ENCODE assay signal across 10 cellular contexts in genomic region chr20:50259705-50260479, GRCh38.
DNase-seq lines count a peak whose midpoint lies in the region; ATAC-seq and TF ChIP-seq lines count a peak whose summit lies in the region.
"Had no signal": no experiment of that assay in that cellular context is flagged by ENCODE, and none has a peak within 500 bp of the region (broad histone marks: within the 10 kb centered on the region; RNA-seq: fewer than 3 reads in every experiment).

No MANE protein-coding gene starts in this region.

- H3K4me2 ChIP-seq in BLaER1 = peak overlapping the region; percentile 45

- H3K36me3 ChIP-seq in BLaER1 = no peaks in the 10 kb centered on the region
- H3K36me3 ChIP-seq: SJSA1 had no signal

- ATAC-seq in HG02571 (IDR thresholded peaks at IDR 0.05; ENCODE audit: unreplicated experiment) = no peak
- ATAC-seq in HG03135 (IDR thresholded peaks at IDR 0.05; ENCODE audit: unreplicated experiment) = no peak

- H3K27me3 Mint-ChIP-seq in nephron (ENCODE audit: low read depth) = peaks cover 6% of the 10 kb centered on the region

- H3K9me3 Mint-ChIP-seq in nephron = no peaks in the 10 kb centered on the region

- H4K20me1 ChIP-seq in BLaER1 = no peaks in the 10 kb centered on the region

- H3K9me3 ChIP-seq in BLaER1 = no peaks in the 10 kb centered on the region
- H3K9me3 ChIP-seq: SJSA1 had no signal

- DNase-seq in NCI-H345 (lab: John Stamatoyannopoulos, UW) (peak; percentile 30), erythroblast (lab: John Stamatoyannopoulos, UW) (peak; percentile 65 to 70), NCI-H1436 treated with DMSO at 0.1 percent for 48 hours (lab: John Stamatoyannopoulos, UW) (no peak), NCI-H774 (lab: John Stamatoyannopoulos, UW) (no peak)
- DNase-seq: NCI-H2171 treated with DMSO at 0.1 percent for 48 hours had no signal

- H3K4me1 ChIP-seq in BLaER1 = peaks cover 33% of the 10 kb centered on the region

- H3K9ac ChIP-seq in BLaER1 = no peak overlapping the region

- no peak for TF ChIP-seq POLR2A in erythroblast (IDR thresholded peaks at IDR 0.05; ENCODE audit: low read length)

- H3K27me3 ChIP-seq in BLaER1 = no peaks in the 10 kb centered on the region
- H3K27me3 ChIP-seq: SJSA1 had no signal

- H3K4me1 Mint-ChIP-seq in nephron = peaks cover 9% of the 10 kb centered on the region

- no peak for TF ChIP-seq CTCF in nephron (IDR thresholded peaks at IDR 0.05; ENCODE audit: unreplicated experiment in 3 of 3)

- H3K36me3 Mint-ChIP-seq in nephron (ENCODE audit: low read depth) = no peaks in the 10 kb centered on the region

- no peak overlapping the region for H3K27ac ChIP-seq in BLaER1
- H3K27ac ChIP-seq: SJSA1 had no signal

- H3K4me3 ChIP-seq in BLaER1 = no peak overlapping the region
- H3K4me3 ChIP-seq: SJSA1 had no signal

- H3K4me3 Mint-ChIP-seq in nephron = no peak overlapping the region

- peak overlapping the region in 2 of 3 experiments; percentile 5 to 46 for H3K27ac Mint-ChIP-seq in nephron

Comparison
In these comparisons a context has a peak if more than half of its experiments do, and no peak if none do; other contexts are left out.
1. DNase-seq: peak in NCI-H345 (single experiment) and erythroblast (2 of 2); none in NCI-H1436 treated with DMSO at 0.1 percent for 48 hours (single experiment) and NCI-H774 (single experiment).